7 cellular contexts compared by ENCODE assay signal in the genomic region with DNA sequence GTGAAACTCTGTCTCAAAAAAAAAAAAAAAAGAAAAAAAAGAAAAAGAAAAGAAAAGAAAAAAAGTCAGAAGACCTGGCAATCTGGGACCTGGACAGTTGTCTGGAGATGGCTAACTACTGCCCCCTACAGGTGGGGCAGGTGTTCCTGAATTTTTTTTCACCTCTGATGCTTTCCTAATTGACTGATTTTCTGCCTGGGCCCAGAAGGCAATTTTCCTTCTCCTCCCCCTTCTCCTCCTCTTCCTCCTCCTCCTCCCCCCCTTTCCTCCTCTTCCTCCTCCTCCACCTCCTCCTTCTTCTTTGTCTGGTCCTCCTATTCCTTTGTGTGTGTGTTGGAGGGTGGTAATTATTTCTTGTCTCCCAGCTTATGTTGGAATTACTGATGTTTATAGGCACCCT. TPM values are rescaled to one million over a fixed set of nuclear protein-coding genes. Genes with fewer than 3 reads are reported as not detected.
DNase-seq lines count a peak whose midpoint lies in the region; ATAC-seq, FAIRE-seq and TF ChIP-seq lines count a peak whose summit lies in the region.

No MANE protein-coding gene starts in this region.

- H2AFZ ChIP-seq in HepG2 (ENCODE audit: low read length) = no peak overlapping the region

- H3K4me2 ChIP-seq in HepG2 (ENCODE audit: low read depth, low read length) = no peak overlapping the region

- H3K27ac ChIP-seq in HepG2 (ENCODE audit: extremely low read length, insufficient read depth, low read length) = no peak overlapping the region

- no peaks in the 10 kb centered on the region for H3K9me3 ChIP-seq in HepG2 (ENCODE audit: low read length)

- no peaks in the 10 kb centered on the region for H4K20me1 ChIP-seq in HepG2 (ENCODE audit: insufficient read depth, low read length)

- no peaks in the 10 kb centered on the region for H3K36me3 ChIP-seq in HepG2 (replicated peaks in 1 of 2; ENCODE audit: control insufficient read depth in 1 of 2, insufficient read depth in 2 of 2, low read length in 2 of 2)

- no peaks in the 10 kb centered on the region for H3K79me2 ChIP-seq in HepG2 (ENCODE audit: insufficient read depth, low read length)

- H3K27me3 ChIP-seq in HepG2 (ENCODE audit: control insufficient read depth in 1 of 2, insufficient read depth in 2 of 2, low read length in 2 of 2) = no peaks in the 10 kb centered on the region

- DNase-seq in EH (ENCODE audit: low read depth) (peak; percentile 56), HS-27A (ENCODE audit: low read depth) (peak; percentile 17), SW480 (ENCODE audit: low spot score) (peak; percentile 28), HepG2 (ENCODE audit: low spot score) (peak; percentile 20), lower leg skin (ENCODE audit: low spot score in 2 of 2) (no peak)
- no peak for DNase-seq in activated CD4-positive, CD25-positive, alpha-beta regulatory T cell treated with anti-CD3 and anti-CD28 coated beads, Interleukin-2, amount 50 U/mL, for 72 hours
- no peak for DNase-seq in stimulated activated CD4-positive, alpha-beta T cell treated with anti-CD3 and anti-CD28 coated beads, Interleukin-1b, Interleukin-23, amount 100 ng/mL, for 48 hours

- CTCF ChIA-PET in HepG2 (lab: Yijun Ruan, JAX; ENCODE audit: low intra/inter-chr PET ratio, low total read pairs) = interaction anchor here (1.3 kb wide), 1 partner anchor 1184 kb away, joined by 4 read pairs; no protein-coding TSS in a partner anchor

- H3K9ac ChIP-seq in HepG2 (ENCODE audit: insufficient read depth, low read depth, low read length) = no peak overlapping the region

- TF ChIP-seq CTCF in HepG2 (CRISPR knock-in tag; IDR thresholded peaks at IDR 0.05) (peak; percentile 55), lower leg skin (IDR thresholded peaks at IDR 0.05) (no peak)

- POLR2A ChIA-PET in HepG2 (lab: Yijun Ruan, JAX) = no interaction called here

- ATAC-seq in HepG2 = no peak

- H3K4me3 ChIP-seq in HepG2 (replicated peaks in 1 of 3; ENCODE audit: insufficient read depth in 1 of 3, low read depth in 2 of 3, low read length in 3 of 3) (no peak overlapping the region), lower leg skin (ENCODE audit: low read depth, poor library complexity, severe bottlenecking) (no peak overlapping the region)

- BruUV-seq in HepG2 (replicated peaks; lab: Mats Ljungman, UMichigan) = no TSS peak

- no peak for TF ChIP-seq EP300 in HepG2 (IDR thresholded peaks at IDR 0.05; ENCODE audit: low read depth in 2 of 2, low read length in 2 of 2)
- TF ChIP-seq EP300 in HepG2 (CRISPR knock-in tag; IDR thresholded peaks at IDR 0.05; ENCODE audit: borderline replicate concordance) = no peak

- H3K4me1 ChIP-seq in HepG2 (ENCODE audit: insufficient read depth, low read length) = no peaks in the 10 kb centered on the region

- in situ Hi-C loops in HepG2 (cut with HindIII; ENCODE audit: extremely low pct_ligation_motif_present, low pct_unique_long_range_greater_than_20kb) = no loop called here

- no peak for FAIRE-seq in HepG2 (lab: Jason Lieb, UNC)

- TF ChIP-seq RAD21 in HepG2 (CRISPR knock-in tag; IDR thresholded peaks at IDR 0.05) = no peak

- intact Hi-C loops in HepG2 (cut with micrococcal nuclease; ENCODE audit: unreplicated experiment) (no loop called here), lower leg skin (cut with DNase I; ENCODE audit: low total_unique reads) (no loop called here)

- no peak for TF ChIP-seq POLR2A in HepG2 (IDR thresholded peaks at IDR 0.05; ENCODE audit: insufficient read depth in 1 of 2, low read depth in 2 of 2, low read length in 2 of 2)
- no peak for TF ChIP-seq POLR2A in lower leg skin (IDR thresholded peaks at IDR 0.05)

TF ChIP-seq in HepG2, 621 proteins besides CTCF, POLR2A, EP300 and RAD21:
- TF ChIP-seq STAG1 (CRISPR knock-in tag; IDR thresholded peaks at IDR 0.05) (peak; percentile 56), TCF7L2 (IDR thresholded peaks at IDR 0.05; ENCODE audit: low read depth, low read length) (no peak), HNRNPK (IDR thresholded peaks at IDR 0.05; ENCODE audit: low read depth, low read length, poor library complexity, severe bottlenecking) (peak; percentile 51), PCBP2 (optimal IDR thresholded peaks at IDR 0.05; ENCODE audit: low read depth, low read length, poor library complexity, severe bottlenecking) (peak; percentile 84), PAX8 (CRISPR knock-in tag; IDR thresholded peaks at IDR 0.05; ENCODE audit: borderline replicate concordance) (no peak), SMC3 (IDR thresholded peaks at IDR 0.05; ENCODE audit: low read length) (no peak)

RNA-seq across cellular contexts. Expression of gene IRX5, which starts 26.7 kb away (rescaled TPM):
- total RNA-seq in HepG2 (2016; rRNA removed; fragmentation: Illumina TruSeq; extraction: Trizol) (not detected in 2 replicates), lower leg skin (10 to 100 TPM; 47.0 to 99.1 (median 68.7) TPM)
- not detected in 2 replicates for total RNA-seq in HepG2 (2016; cell fraction: cytosol; rRNA removed; fragmentation: Illumina TruSeq; extraction: Trizol; ENCODE audit: low read depth)
- not detected in 2 replicates for total RNA-seq in HepG2 (2016; cell fraction: insoluble cytoplasmic fraction; rRNA removed; fragmentation: Illumina TruSeq; extraction: Trizol)
- total RNA-seq in HepG2 (2016; cell fraction: membrane; rRNA removed; fragmentation: Illumina TruSeq; extraction: Trizol) = not detected in 2 replicates
- total RNA-seq in HepG2 (2016; cell fraction: nucleus; rRNA removed; fragmentation: Illumina TruSeq; extraction: Trizol) = not detected in 2 replicates
- polyA plus RNA-seq in HepG2 (2011; rRNA removed) = not detected in 2 replicates
- not detected in 2 replicates for polyA plus RNA-seq in HepG2 (2011; cell fraction: cytosol; rRNA removed)
- polyA plus RNA-seq in HepG2 (2011; cell fraction: nucleus; rRNA removed) = not detected in 2 replicates
- polyA plus RNA-seq in HepG2 (2012) = not detected in 2 replicates
- polyA plus RNA-seq in HepG2 (2016; cell fraction: cytosol; fragmentation: Illumina TruSeq; extraction: Trizol; ENCODE audit: low read depth) = not detected in 2 replicates
- polyA plus RNA-seq in HepG2 (2016; cell fraction: insoluble cytoplasmic fraction; fragmentation: Illumina TruSeq; extraction: Trizol; ENCODE audit: low read depth) = not detected in 2 replicates
- polyA plus RNA-seq in HepG2 (2016; cell fraction: membrane; fragmentation: Illumina TruSeq; extraction: Trizol; ENCODE audit: low read depth) = not detected in 2 replicates
- not detected in 2 replicates for polyA plus RNA-seq in HepG2 (2016; cell fraction: nucleus; fragmentation: Illumina TruSeq; extraction: Trizol; ENCODE audit: insufficient read depth, low read depth)
- 1.1 TPM in 1 of 2 replicates, not detected in the other for polyA minus RNA-seq in HepG2 (2011; rRNA and poly(A)+ RNA removed; ENCODE audit: low replicate concordance)
- not detected in 2 replicates for polyA minus RNA-seq in HepG2 (2011; cell fraction: cytosol; rRNA and poly(A)+ RNA removed)
- polyA minus RNA-seq in HepG2 (2011; cell fraction: nucleus; rRNA and poly(A)+ RNA removed) = not detected in 2 replicates

Comparison
In these comparisons a context has a peak if more than half of its experiments do, and no peak if none do; other contexts are left out.
1. DNase-seq: peak in EH (single experiment), HS-27A (single experiment), SW480 (single experiment) and HepG2 (single experiment); none in activated CD4-positive, CD25-positive, alpha-beta regulatory T cell treated with anti-CD3 and anti-CD28 coated beads, Interleukin-2, amount 50 U/mL, for 72 hours (single experiment), lower leg skin (0 of 2) and stimulated activated CD4-positive, alpha-beta T cell treated with anti-CD3 and anti-CD28 coated beads, Interleukin-1b, Interleukin-23, amount 100 ng/mL, for 48 hours (single experiment).
2. RNA of gene IRX5, which starts 26.7 kb away (total RNA-seq): 47.0 to 99.1 TPM in lower leg skin; not detected in HepG2; every median in the first group is over 10 times any median in the second.